8 cellular contexts compared by ENCODE assay signal in genomic region chr4:183393446-183393845, GRCh38.
"Had no signal": no experiment of that assay in that cellular context is flagged by ENCODE, and none has a peak within 500 bp of the region (broad histone marks: within the 10 kb centered on the region; RNA-seq: fewer than 3 reads in every experiment).

No MANE protein-coding gene starts in this region.

- H3K9me3 ChIP-seq: HAP-1 had no signal

- H3K36me3 Mint-ChIP-seq: IgD-negative memory B cell had no signal

- H3K36me3 ChIP-seq: HAP-1 had no signal

- DNase-seq: GM23248, GOT3, H7, HFFc6 had no signal

- H3K4me3 ChIP-seq: GM23248, HAP-1 had no signal

- H3K27ac ChIP-seq: GM23248 had no signal

- H3K9me3 Mint-ChIP-seq: HFFc6 had no signal

- H3K27ac Mint-ChIP-seq: HFFc6, IgD-negative memory B cell had no signal

- H3K9ac ChIP-seq: GM23248 had no signal

- H3K4me3 Mint-ChIP-seq: HFFc6, IgD-negative memory B cell had no signal

- ATAC-seq: HCT116, HepG2 had no signal
